Comparison of ENCODE assay signal across 27 cellular contexts in genomic region chr13:104491951-104492350, GRCh38.
"Had no signal": no experiment of that assay in that cellular context is flagged by ENCODE, and none has a peak within 500 bp of the region (broad histone marks: within the 10 kb centered on the region; RNA-seq: fewer than 3 reads in every experiment).

No MANE protein-coding gene starts in this region.

- H3K27ac ChIP-seq: left lung, lower lobe of right lung, pancreas, psoas muscle, right atrium auricular region, right lobe of liver, stomach, suprapubic skin, thoracic aorta, tibial artery, uterus had no signal

- H3K27me3 Mint-ChIP-seq: naive thymus-derived CD8-positive, alpha-beta T cell; stimulated activated naive B cell treated with anti-CD40 and anti-IgM and Interleukin-4, amounts not matched to agents 10 μg/mL and 1 μg/mL and 100 μg/mL, for 72 hours had no signal

- H3K4me3 Mint-ChIP-seq: immature natural killer cell; naive thymus-derived CD8-positive, alpha-beta T cell; nephron; neural crest cell; stimulated activated naive B cell treated with anti-CD40 and anti-IgM and Interleukin-4, amounts not matched to agents 10 μg/mL and 1 μg/mL and 100 μg/mL, for 72 hours; type B pancreatic cell had no signal

- DNase-seq: hippocampal formation; immature natural killer cell; kidney; left colon; left lung; lower lobe of right lung; mammary epithelial cell; mesenchymal stem cell; naive thymus-derived CD8-positive, alpha-beta T cell; nucleus accumbens; pancreas; psoas muscle; right lobe of liver; stimulated activated CD4-positive, alpha-beta T cell treated with anti-CD3 and anti-CD28 coated beads, Interleukin-1b, Interleukin-23, amount 100 ng/mL, for 48 hours; stimulated activated CD4-positive, alpha-beta T cell treated with anti-CD3 and anti-CD28 coated beads, Interleukin-4, amount 100 ng/mL, for 1 hour; stimulated activated naive B cell treated with anti-CD40 and anti-IgM and Interleukin-4, amounts not matched to agents 10 μg/mL and 1 μg/mL and 100 μg/mL, for 72 hours; stimulated activated naive CD8-positive, alpha-beta T cell treated with anti-CD3 and anti-CD28 coated beads, Interleukin-15, Interleukin-2, amounts not matched to agents 100 U/mL and 50 U/mL, for 24 hours; stomach; tibial artery; uterus had no signal

- H3K4me1 ChIP-seq: left lung, lower lobe of right lung, pancreas, psoas muscle, right atrium auricular region, right lobe of liver, stomach, suprapubic skin, tibial artery, uterus had no signal

- H3K9me3 ChIP-seq: lower lobe of right lung, pancreas, psoas muscle, right lobe of liver, suprapubic skin, tibial artery, uterus had no signal

- H3K36me3 ChIP-seq: left lung, lower lobe of right lung, pancreas, right atrium auricular region, right lobe of liver, stomach, suprapubic skin, thoracic aorta, tibial artery, uterus had no signal

- ATAC-seq: left colon; left lung; lower lobe of right lung; naive thymus-derived CD8-positive, alpha-beta T cell; pancreas; psoas muscle; right lobe of liver; stimulated activated naive B cell treated with anti-CD40 and anti-IgM and Interleukin-4, amounts not matched to agents 10 μg/mL and 1 μg/mL and 100 μg/mL, for 72 hours; stimulated activated naive CD8-positive, alpha-beta T cell treated with anti-CD3 and anti-CD28 coated beads, Interleukin-15, Interleukin-2, amounts not matched to agents 100 U/mL and 50 U/mL, for 24 hours had no signal

- H3K4me3 ChIP-seq: left lung, lower lobe of right lung, pancreas, psoas muscle, right atrium auricular region, right lobe of liver, smooth muscle cell, stomach, suprapubic skin, thoracic aorta, tibial artery, uterus had no signal

- H3K36me3 Mint-ChIP-seq: immature natural killer cell; naive thymus-derived CD8-positive, alpha-beta T cell; stimulated activated naive B cell treated with anti-CD40 and anti-IgM and Interleukin-4, amounts not matched to agents 10 μg/mL and 1 μg/mL and 100 μg/mL, for 72 hours; type B pancreatic cell had no signal

- H3K27me3 ChIP-seq: left lung, pancreas, right atrium auricular region, right lobe of liver, stomach, suprapubic skin, tibial artery, uterus had no signal

- H3K4me1 Mint-ChIP-seq: immature natural killer cell; naive thymus-derived CD8-positive, alpha-beta T cell; neural crest cell; stimulated activated naive B cell treated with anti-CD40 and anti-IgM and Interleukin-4, amounts not matched to agents 10 μg/mL and 1 μg/mL and 100 μg/mL, for 72 hours had no signal

- H3K9me3 Mint-ChIP-seq: neural crest cell, type B pancreatic cell had no signal

- H3K27ac Mint-ChIP-seq: immature natural killer cell; naive thymus-derived CD8-positive, alpha-beta T cell; nephron; stimulated activated naive B cell treated with anti-CD40 and anti-IgM and Interleukin-4, amounts not matched to agents 10 μg/mL and 1 μg/mL and 100 μg/mL, for 72 hours; type B pancreatic cell had no signal
